In the genomic region with DNA sequence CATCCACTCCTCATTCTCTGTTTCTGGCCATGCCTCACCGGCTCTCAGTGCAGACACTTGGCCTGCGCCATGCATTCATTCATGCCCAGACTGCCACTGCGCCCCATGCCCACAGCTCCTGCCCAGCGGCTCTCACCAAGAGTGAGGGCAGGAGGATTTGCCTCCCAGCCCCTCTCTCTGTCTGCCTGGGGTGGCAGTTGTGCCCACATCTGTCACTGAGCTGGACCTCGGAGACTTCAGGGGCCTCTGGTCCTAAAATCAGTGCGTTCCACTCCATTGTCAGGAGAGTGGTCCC, we compare ENCODE assay signal across 20 cellular contexts.
"Had no signal": no experiment of that assay in that cellular context is flagged by ENCODE, and none has a peak within 500 bp of the region (broad histone marks: within the 10 kb centered on the region; RNA-seq: fewer than 3 reads in every experiment).

No MANE protein-coding gene starts in this region.

- H3K27me3 ChIP-seq: ascending aorta, neural progenitor cell had no signal

- H3K4me3 ChIP-seq: ascending aorta, cardiac muscle cell, left ventricle myocardium inferior, neural progenitor cell, thoracic aorta, uterus had no signal

- DNase-seq: activated CD4-positive, alpha-beta memory T cell treated with anti-CD3 and anti-CD28 coated beads, Interleukin-2, amount 10 ng/mL, durations not matched to agents 7 days and 5 days; activated CD4-positive, alpha-beta T cell treated with anti-CD3 and anti-CD28 coated beads for 1 hour; activated CD4-positive, alpha-beta T cell treated with anti-CD3 and anti-CD28 coated beads, Interleukin-2, amount 10 ng/mL, durations not matched to agents 7 days and 5 days; activated gamma-delta T cell; cortex of kidney; foreskin fibroblast; left ventricle myocardium inferior; naive thymus-derived CD4-positive, alpha-beta T cell; stimulated activated CD4-positive, alpha-beta T cell treated with anti-CD3 and anti-CD28 coated beads, Interleukin-2, amount 100 ng/mL, for 48 hours; stimulated activated naive CD8-positive, alpha-beta T cell treated with anti-CD3 and anti-CD28 coated beads, Interleukin-15, Interleukin-2, amounts not matched to agents 100 U/mL and 50 U/mL, for 24 hours; T-helper 2 cell; trophoblast cell; uterus had no signal

- H3K27ac ChIP-seq: ascending aorta, cardiac muscle cell, left ventricle myocardium inferior, neural progenitor cell, thoracic aorta, uterus had no signal

- H3K9me3 ChIP-seq: ascending aorta, left ventricle myocardium inferior, thoracic aorta, uterus had no signal

- ATAC-seq: esophagus mucosa; naive thymus-derived CD4-positive, alpha-beta T cell; SK-N-SH treated with all-trans-retinoic acid at 6 μM for 48 hours; stimulated activated naive CD8-positive, alpha-beta T cell treated with anti-CD3 and anti-CD28 coated beads, Interleukin-15, Interleukin-2, amounts not matched to agents 100 U/mL and 50 U/mL, for 24 hours; WTC11 had no signal

- H3K36me3 ChIP-seq: ascending aorta, cardiac muscle cell, left ventricle myocardium inferior, neural progenitor cell, thoracic aorta, uterus had no signal
